In genomic region chr1:18443573-18444520, GRCh38 we compare ENCODE assay signal across 1 cellular context.
A peak's percentile ranks its signal among the peaks of the same experiment; 100 is the strongest.
TF ChIP-seq lines count a peak whose summit lies in the region.

No MANE protein-coding gene starts in this region.

TF ChIP-seq in K562, 482 proteins besides CTCF, POLR2A, EP300 and RAD21 (continued from another document and continues in another):
- TF ChIP-seq TSHZ1 (CRISPR knock-in tag; IDR thresholded peaks at IDR 0.05) (peak; percentile 51; the same call in 1 of the 2 replicates), HDGF (IDR thresholded peaks at IDR 0.05) (no peak), GTF2E2 (tag; IDR thresholded peaks at IDR 0.05) (peak; percentile 71; the same call in 1 of the 2 replicates), ZNF184 (CRISPR knock-in tag; IDR thresholded peaks at IDR 0.05) (no peak), PTRF (tag; IDR thresholded peaks at IDR 0.05) (no peak), ZNF175 (CRISPR knock-in tag; IDR thresholded peaks at IDR 0.05; ENCODE audit: low read depth) (peak; percentile 35; the same call in 1 of the 2 replicates), RBM15 (IDR thresholded peaks at IDR 0.05; ENCODE audit: insufficient read depth, low read length) (no peak), LEF1 (IDR thresholded peaks at IDR 0.05) (no peak), RBM14 (IDR thresholded peaks at IDR 0.05; ENCODE audit: borderline replicate concordance, insufficient read depth, low read depth, low read length) (no peak), HDAC1 (IDR thresholded peaks at IDR 0.05) (no peak), MCM2 (IDR thresholded peaks at IDR 0.05; ENCODE audit: low read depth) (no peak), CGGBP1 (CRISPR knock-in tag; IDR thresholded peaks at IDR 0.05) (no peak), CBX1 (IDR thresholded peaks at IDR 0.05; ENCODE audit: low read depth) (no peak), OTX1 (CRISPR knock-in tag; IDR thresholded peaks at IDR 0.05) (no peak), BDP1 (IDR thresholded peaks at IDR 0.05; ENCODE audit: insufficient read depth, insufficient read length) (no peak), SP1 (CRISPR knock-in tag; IDR thresholded peaks at IDR 0.05) (no peak), TEAD4 (IDR thresholded peaks at IDR 0.05; ENCODE audit: low read length) (peak; percentile 66), TEAD4 (CRISPR knock-in tag; IDR thresholded peaks at IDR 0.05; ENCODE audit: borderline replicate concordance) (no peak), ZNF639 (CRISPR knock-in tag; conservative IDR thresholded peaks at IDR 0.05 in 1 of 2, IDR thresholded peaks at IDR 0.05 in 1 of 2) (peak in 1 of 2 experiments; percentile 92; a peak in 2 of 4 replicates), RFX5 (IDR thresholded peaks at IDR 0.05; ENCODE audit: low read depth, low read length) (no peak), YBX1 (IDR thresholded peaks at IDR 0.05) (no peak), DPF2 (IDR thresholded peaks at IDR 0.05) (peak; percentile 47; the same call in 1 of the 2 replicates), ZNF830 (CRISPR knock-in tag; IDR thresholded peaks at IDR 0.05) (peak; percentile 66), RCOR1 (IDR thresholded peaks at IDR 0.05; ENCODE audit: borderline replicate concordance in 1 of 2, low read depth in 2 of 2, low read length in 2 of 2) (peak in 1 of 2 experiments; percentile 67; a peak in 2 of 4 replicates), POLR2B (IDR thresholded peaks at IDR 0.05; ENCODE audit: low read depth, partially characterized antibody) (no peak), MYC (IDR thresholded peaks at IDR 0.05; ENCODE audit: low read depth, low read length) (no peak), MYC (CRISPR knock-in tag; IDR thresholded peaks at IDR 0.05; ENCODE audit: borderline replicate concordance, low read depth) (no peak), ZBTB1 (CRISPR knock-in tag; IDR thresholded peaks at IDR 0.05; ENCODE audit: borderline replicate concordance, low read depth) (no peak), ZBTB5 (IDR thresholded peaks at IDR 0.05) (no peak), ZSCAN32 (CRISPR knock-in tag; IDR thresholded peaks at IDR 0.05) (0 out of 2 replicates have a peak, but pooled peaks have one; percentile 53), PHF20 (IDR thresholded peaks at IDR 0.05; ENCODE audit: partially characterized antibody) (no peak), HDAC8 (tag; IDR thresholded peaks at IDR 0.05) (0 out of 2 replicates have a peak, but pooled peaks have one; percentile 59)
- TF ChIP-seq, protein P1, sequence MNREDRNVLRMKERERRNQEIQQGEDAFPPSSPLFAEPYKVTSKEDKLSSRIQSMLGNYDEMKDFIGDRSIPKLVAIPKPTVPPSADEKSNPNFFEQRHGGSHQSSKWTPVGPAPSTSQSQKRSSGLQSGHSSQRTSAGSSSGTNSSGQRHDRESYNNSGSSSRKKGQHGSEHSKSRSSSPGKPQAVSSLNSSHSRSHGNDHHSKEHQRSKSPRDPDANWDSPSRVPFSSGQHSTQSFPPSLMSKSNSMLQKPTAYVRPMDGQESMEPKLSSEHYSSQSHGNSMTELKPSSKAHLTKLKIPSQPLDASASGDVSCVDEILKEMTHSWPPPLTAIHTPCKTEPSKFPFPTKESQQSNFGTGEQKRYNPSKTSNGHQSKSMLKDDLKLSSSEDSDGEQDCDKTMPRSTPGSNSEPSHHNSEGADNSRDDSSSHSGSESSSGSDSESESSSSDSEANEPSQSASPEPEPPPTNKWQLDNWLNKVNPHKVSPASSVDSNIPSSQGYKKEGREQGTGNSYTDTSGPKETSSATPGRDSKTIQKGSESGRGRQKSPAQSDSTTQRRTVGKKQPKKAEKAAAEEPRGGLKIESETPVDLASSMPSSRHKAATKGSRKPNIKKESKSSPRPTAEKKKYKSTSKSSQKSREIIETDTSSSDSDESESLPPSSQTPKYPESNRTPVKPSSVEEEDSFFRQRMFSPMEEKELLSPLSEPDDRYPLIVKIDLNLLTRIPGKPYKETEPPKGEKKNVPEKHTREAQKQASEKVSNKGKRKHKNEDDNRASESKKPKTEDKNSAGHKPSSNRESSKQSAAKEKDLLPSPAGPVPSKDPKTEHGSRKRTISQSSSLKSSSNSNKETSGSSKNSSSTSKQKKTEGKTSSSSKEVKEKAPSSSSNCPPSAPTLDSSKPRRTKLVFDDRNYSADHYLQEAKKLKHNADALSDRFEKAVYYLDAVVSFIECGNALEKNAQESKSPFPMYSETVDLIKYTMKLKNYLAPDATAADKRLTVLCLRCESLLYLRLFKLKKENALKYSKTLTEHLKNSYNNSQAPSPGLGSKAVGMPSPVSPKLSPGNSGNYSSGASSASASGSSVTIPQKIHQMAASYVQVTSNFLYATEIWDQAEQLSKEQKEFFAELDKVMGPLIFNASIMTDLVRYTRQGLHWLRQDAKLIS (CRISPR knock-in tag; IDR thresholded peaks at IDR 0.05), result no peak
- TF ChIP-seq, protein P2, sequence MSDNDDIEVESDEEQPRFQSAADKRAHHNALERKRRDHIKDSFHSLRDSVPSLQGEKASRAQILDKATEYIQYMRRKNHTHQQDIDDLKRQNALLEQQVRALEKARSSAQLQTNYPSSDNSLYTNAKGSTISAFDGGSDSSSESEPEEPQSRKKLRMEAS (CRISPR knock-in tag; IDR thresholded peaks at IDR 0.05), result no peak
- TF ChIP-seq, protein P3, sequence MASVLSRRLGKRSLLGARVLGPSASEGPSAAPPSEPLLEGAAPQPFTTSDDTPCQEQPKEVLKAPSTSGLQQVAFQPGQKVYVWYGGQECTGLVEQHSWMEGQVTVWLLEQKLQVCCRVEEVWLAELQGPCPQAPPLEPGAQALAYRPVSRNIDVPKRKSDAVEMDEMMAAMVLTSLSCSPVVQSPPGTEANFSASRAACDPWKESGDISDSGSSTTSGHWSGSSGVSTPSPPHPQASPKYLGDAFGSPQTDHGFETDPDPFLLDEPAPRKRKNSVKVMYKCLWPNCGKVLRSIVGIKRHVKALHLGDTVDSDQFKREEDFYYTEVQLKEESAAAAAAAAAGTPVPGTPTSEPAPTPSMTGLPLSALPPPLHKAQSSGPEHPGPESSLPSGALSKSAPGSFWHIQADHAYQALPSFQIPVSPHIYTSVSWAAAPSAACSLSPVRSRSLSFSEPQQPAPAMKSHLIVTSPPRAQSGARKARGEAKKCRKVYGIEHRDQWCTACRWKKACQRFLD (CRISPR knock-in tag; IDR thresholded peaks at IDR 0.05), result peak; percentile 88
- TF ChIP-seq, protein P4, sequence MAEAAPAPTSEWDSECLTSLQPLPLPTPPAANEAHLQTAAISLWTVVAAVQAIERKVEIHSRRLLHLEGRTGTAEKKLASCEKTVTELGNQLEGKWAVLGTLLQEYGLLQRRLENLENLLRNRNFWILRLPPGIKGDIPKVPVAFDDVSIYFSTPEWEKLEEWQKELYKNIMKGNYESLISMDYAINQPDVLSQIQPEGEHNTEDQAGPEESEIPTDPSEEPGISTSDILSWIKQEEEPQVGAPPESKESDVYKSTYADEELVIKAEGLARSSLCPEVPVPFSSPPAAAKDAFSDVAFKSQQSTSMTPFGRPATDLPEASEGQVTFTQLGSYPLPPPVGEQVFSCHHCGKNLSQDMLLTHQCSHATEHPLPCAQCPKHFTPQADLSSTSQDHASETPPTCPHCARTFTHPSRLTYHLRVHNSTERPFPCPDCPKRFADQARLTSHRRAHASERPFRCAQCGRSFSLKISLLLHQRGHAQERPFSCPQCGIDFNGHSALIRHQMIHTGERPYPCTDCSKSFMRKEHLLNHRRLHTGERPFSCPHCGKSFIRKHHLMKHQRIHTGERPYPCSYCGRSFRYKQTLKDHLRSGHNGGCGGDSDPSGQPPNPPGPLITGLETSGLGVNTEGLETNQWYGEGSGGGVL (CRISPR knock-in tag; IDR thresholded peaks at IDR 0.05), result no peak
- TF ChIP-seq, protein P5, sequence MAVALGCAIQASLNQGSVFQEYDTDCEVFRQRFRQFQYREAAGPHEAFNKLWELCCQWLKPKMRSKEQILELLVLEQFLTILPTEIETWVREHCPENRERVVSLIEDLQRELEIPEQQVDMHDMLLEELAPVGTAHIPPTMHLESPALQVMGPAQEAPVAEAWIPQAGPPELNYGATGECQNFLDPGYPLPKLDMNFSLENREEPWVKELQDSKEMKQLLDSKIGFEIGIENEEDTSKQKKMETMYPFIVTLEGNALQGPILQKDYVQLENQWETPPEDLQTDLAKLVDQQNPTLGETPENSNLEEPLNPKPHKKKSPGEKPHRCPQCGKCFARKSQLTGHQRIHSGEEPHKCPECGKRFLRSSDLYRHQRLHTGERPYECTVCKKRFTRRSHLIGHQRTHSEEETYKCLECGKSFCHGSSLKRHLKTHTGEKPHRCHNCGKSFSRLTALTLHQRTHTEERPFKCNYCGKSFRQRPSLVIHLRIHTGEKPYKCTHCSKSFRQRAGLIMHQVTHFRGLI (CRISPR knock-in tag; IDR thresholded peaks at IDR 0.05), result peak; percentile 95
- TF ChIP-seq, protein P6, sequence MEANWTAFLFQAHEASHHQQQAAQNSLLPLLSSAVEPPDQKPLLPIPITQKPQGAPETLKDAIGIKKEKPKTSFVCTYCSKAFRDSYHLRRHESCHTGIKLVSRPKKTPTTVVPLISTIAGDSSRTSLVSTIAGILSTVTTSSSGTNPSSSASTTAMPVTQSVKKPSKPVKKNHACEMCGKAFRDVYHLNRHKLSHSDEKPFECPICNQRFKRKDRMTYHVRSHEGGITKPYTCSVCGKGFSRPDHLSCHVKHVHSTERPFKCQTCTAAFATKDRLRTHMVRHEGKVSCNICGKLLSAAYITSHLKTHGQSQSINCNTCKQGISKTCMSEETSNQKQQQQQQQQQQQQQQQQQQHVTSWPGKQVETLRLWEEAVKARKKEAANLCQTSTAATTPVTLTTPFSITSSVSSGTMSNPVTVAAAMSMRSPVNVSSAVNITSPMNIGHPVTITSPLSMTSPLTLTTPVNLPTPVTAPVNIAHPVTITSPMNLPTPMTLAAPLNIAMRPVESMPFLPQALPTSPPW (CRISPR knock-in tag; IDR thresholded peaks at IDR 0.05), result peak; percentile 54; the same call in 1 of the 2 replicates
- TF ChIP-seq, protein P7, sequence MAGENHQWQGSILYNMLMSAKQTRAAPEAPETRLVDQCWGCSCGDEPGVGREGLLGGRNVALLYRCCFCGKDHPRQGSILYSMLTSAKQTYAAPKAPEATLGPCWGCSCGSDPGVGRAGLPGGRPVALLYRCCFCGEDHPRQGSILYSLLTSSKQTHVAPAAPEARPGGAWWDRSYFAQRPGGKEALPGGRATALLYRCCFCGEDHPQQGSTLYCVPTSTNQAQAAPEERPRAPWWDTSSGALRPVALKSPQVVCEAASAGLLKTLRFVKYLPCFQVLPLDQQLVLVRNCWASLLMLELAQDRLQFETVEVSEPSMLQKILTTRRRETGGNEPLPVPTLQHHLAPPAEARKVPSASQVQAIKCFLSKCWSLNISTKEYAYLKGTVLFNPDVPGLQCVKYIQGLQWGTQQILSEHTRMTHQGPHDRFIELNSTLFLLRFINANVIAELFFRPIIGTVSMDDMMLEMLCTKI (IDR thresholded peaks at IDR 0.05; ENCODE audit: partially characterized antibody), result no peak
